Comparison of ENCODE assay signal across 8 cellular contexts in the genomic region with DNA sequence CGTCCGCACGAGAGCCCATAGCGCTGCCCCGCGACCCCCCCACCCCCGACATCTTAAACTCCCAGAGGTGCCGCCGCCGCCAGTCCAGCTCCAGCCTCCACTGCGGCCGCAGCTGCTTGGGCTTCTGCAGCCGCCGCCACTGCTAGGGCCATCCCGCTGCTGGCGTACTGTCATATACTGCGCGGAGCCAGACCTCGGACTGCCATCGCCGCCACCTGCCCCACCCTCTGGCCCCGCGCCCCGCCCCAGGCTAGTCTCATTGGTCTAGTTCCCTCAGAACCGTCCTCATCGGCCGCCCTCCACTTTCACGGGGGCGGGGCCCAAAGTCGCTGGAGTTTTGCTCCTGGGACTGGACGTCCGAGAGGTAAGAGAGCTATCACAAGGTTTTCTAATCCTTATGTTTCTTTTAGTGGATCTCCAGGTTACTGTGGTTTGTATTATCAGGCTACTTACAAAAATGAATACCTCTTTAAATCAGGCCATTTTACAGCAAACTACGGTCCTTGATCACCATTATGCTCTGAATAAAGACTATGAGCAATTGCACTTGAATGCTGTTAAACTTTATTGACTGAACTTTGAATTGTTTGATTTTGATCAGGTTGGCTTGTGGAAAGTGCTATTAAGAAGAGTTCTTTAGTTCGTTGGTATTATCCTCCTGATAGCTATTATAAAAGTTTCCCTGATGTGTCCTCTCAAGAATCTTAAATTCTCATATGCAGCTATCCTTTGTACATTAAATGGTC. TPM values are rescaled to one million over a fixed set of nuclear protein-coding genes. Genes with fewer than 3 reads are reported as not detected.
DNase-seq lines count a peak whose midpoint lies in the region; TF ChIP-seq lines count a peak whose summit lies in the region.

No MANE protein-coding gene starts in this region.

- H2AK5ac ChIP-seq in H9 (ENCODE audit: insufficient read length, low read length): no peak overlapping the region

- H2BK12ac ChIP-seq in H9 (ENCODE audit: insufficient read length, low read depth, low read length): no peak overlapping the region

- peaks cover 76% of the 10 kb centered on the region for H3K27me3 Mint-ChIP-seq in H9 (ENCODE audit: low read depth)
- peaks cover 10% of the 10 kb centered on the region for H3K27me3 Mint-ChIP-seq in dendritic cell treated with granulocyte-macrophage colony-stimulating factor and Interleukin-4, amounts not matched to agents 40 ng/mL and 50 ng/mL, for 4 days

- intact Hi-C loops in dendritic cell treated with granulocyte-macrophage colony-stimulating factor and Interleukin-4, amounts not matched to agents 40 ng/mL and 50 ng/mL, for 4 days (cut with micrococcal nuclease): no loop called here

- no peak overlapping the region for H3K4ac ChIP-seq in H9 (ENCODE audit: low read depth, low read length)

- no peaks in the 10 kb centered on the region for H3K79me2 ChIP-seq in ACC112 (ENCODE audit: control insufficient read depth, insufficient read depth, low read length, unreplicated experiment)
- no peaks in the 10 kb centered on the region for H3K79me2 ChIP-seq in H9 (ENCODE audit: insufficient read depth, low read length)

- H4K8ac ChIP-seq in H9 (replicated peaks; ENCODE audit: insufficient read length, low read depth, low read length): no peak overlapping the region

- H3K4me3 ChIP-seq in ACC112 (ENCODE audit: low read depth, low read length): peak overlapping the region; percentile 64

- no peak overlapping the region for H4K5ac ChIP-seq in H9 (ENCODE audit: insufficient read length, low read depth, low read length)

- no peak overlapping the region for H4K91ac ChIP-seq in H9 (ENCODE audit: insufficient read length, low read depth, low read length)

- no peak overlapping the region for H3K23ac ChIP-seq in H9 (ENCODE audit: insufficient read length, low read depth, low read length)

- peak overlapping the region in 1 of 2 experiments; percentile 47; a peak in 3 of 5 replicates for H3K4me3 Mint-ChIP-seq in H9
- H3K4me3 Mint-ChIP-seq in dendritic cell treated with granulocyte-macrophage colony-stimulating factor and Interleukin-4, amounts not matched to agents 40 ng/mL and 50 ng/mL, for 4 days: peak overlapping the region; percentile 69

- no peaks in the 10 kb centered on the region for H3K36me3 ChIP-seq in ACC112 (ENCODE audit: insufficient read depth, low read length)

- H3K18ac ChIP-seq in H9 (ENCODE audit: insufficient read length, low read depth, low read length): no peak overlapping the region

- no peaks in the 10 kb centered on the region for H3K9me3 Mint-ChIP-seq in H9
- H3K9me3 Mint-ChIP-seq in dendritic cell treated with granulocyte-macrophage colony-stimulating factor and Interleukin-4, amounts not matched to agents 40 ng/mL and 50 ng/mL, for 4 days: no peaks in the 10 kb centered on the region

- no peaks in the 10 kb centered on the region for H3K9me3 ChIP-seq in H9 (ENCODE audit: control insufficient read depth, low read depth, low read length)

- TF ChIP-seq CTCF in H9 (conservative IDR thresholded peaks at IDR 0.05): no peak
- no peak for TF ChIP-seq CTCF in GM10266 (IDR thresholded peaks at IDR 0.05; ENCODE audit: control insufficient read depth, insufficient read depth, low read depth, missing control alignments)

- H2BK15ac ChIP-seq in H9 (ENCODE audit: low read depth, low read length): no peak overlapping the region

- DNase-seq in H9 (peak; percentile 95), SK-MEL-5 (ENCODE audit: low read depth, low spot score) (peak; percentile 67), left kidney (ENCODE audit: low read depth, low spot score) (peak; percentile 95), smooth muscle cell of the brain vasculature (ENCODE audit: low read depth, low spot score) (peak; percentile 24), GM10266 (ENCODE audit: extremely low spot score) (no peak), T1000 (lab: John Stamatoyannopoulos, UW) (no peak)

- H3K4me1 ChIP-seq in ACC112 (ENCODE audit: control insufficient read depth, insufficient read depth, low read length, unreplicated experiment) (peaks cover 8% of the 10 kb centered on the region), H9 (ENCODE audit: insufficient read depth, low read length) (peaks cover 4% of the 10 kb centered on the region; the same call in 1 of the 2 replicates)

- H3K79me1 ChIP-seq in H9 (ENCODE audit: insufficient read depth, low read depth, low read length, poor library complexity, severe bottlenecking): no peaks in the 10 kb centered on the region

- no peak overlapping the region for H2BK20ac ChIP-seq in H9 (ENCODE audit: low read depth, low read length, poor library complexity, severe bottlenecking)

- H3K56ac ChIP-seq in H9 (ENCODE audit: insufficient read length, low read depth, low read length): no peak overlapping the region

- H3K27ac Mint-ChIP-seq in H9: no peak overlapping the region
- H3K27ac Mint-ChIP-seq in dendritic cell treated with granulocyte-macrophage colony-stimulating factor and Interleukin-4, amounts not matched to agents 40 ng/mL and 50 ng/mL, for 4 days: no peak overlapping the region

- in situ Hi-C loops in SK-MEL-5 (cut with HindIII; ENCODE audit: low pct_unique_long_range_greater_than_20kb, low sequenced_read_pairs): no loop called here

- no peaks in the 10 kb centered on the region for H3K36me3 Mint-ChIP-seq in H9 (ENCODE audit: insufficient read depth in 1 of 3, low read depth in 3 of 3)
- peaks cover 6% of the 10 kb centered on the region for H3K36me3 Mint-ChIP-seq in dendritic cell treated with granulocyte-macrophage colony-stimulating factor and Interleukin-4, amounts not matched to agents 40 ng/mL and 50 ng/mL, for 4 days (ENCODE audit: low read depth)

- H2AFZ ChIP-seq in ACC112 (ENCODE audit: low read length, unreplicated experiment) (peak overlapping the region; percentile 27), H9 (ENCODE audit: low read length) (no peak overlapping the region)

- no peak overlapping the region for H3K14ac ChIP-seq in H9 (ENCODE audit: insufficient read depth, low read length)

- peak overlapping the region; percentile 38 for H3K4me2 ChIP-seq in H9 (ENCODE audit: insufficient read depth, insufficient read length, low read length)

- H3K27ac ChIP-seq in ACC112 (ENCODE audit: low read depth, low read length) (no peak overlapping the region), H9 (ENCODE audit: insufficient read length, low read depth, low read length) (no peak overlapping the region)

- H3T11ph ChIP-seq in H9 (ENCODE audit: low read length): no peak overlapping the region

- H2BK120ac ChIP-seq in H9 (ENCODE audit: low read depth, low read length, poor library complexity, severe bottlenecking): no peak overlapping the region

- whole genome bisulfite sequencing in H9 (ENCODE audit: extremely low coverage, insufficient read length, low lambda C conversion rate): no CpG with 5 or more reads among the region's 34 CpGs

- H4K20me1 ChIP-seq in H9 (ENCODE audit: control insufficient read depth, insufficient read depth, insufficient read length): no peaks in the 10 kb centered on the region

- H3K23me2 ChIP-seq in H9 (ENCODE audit: insufficient read length, low read depth, low read length, poor library complexity, severe bottlenecking): peaks cover 12% of the 10 kb centered on the region

- no peak overlapping the region for H3K9ac ChIP-seq in H9 (ENCODE audit: extremely low read depth, insufficient read length, low read length)

- peaks cover 71% of the 10 kb centered on the region for H3K27me3 ChIP-seq in ACC112 (ENCODE audit: insufficient read depth, low read length)
- H3K27me3 ChIP-seq in H9 (ENCODE audit: insufficient read depth, low read length): peaks cover 34% of the 10 kb centered on the region

- no peak overlapping the region for H2BK5ac ChIP-seq in H9 (ENCODE audit: insufficient read length, low read length)

- H3K4me1 Mint-ChIP-seq in H9: peaks cover 24 to 25% of the 10 kb centered on the region in 2 experiments
- H3K4me1 Mint-ChIP-seq in dendritic cell treated with granulocyte-macrophage colony-stimulating factor and Interleukin-4, amounts not matched to agents 40 ng/mL and 50 ng/mL, for 4 days (ENCODE audit: low read depth): peaks cover 47% of the 10 kb centered on the region

RNA-seq across cellular contexts. Expression of gene CD1D, which starts 2.8 kb away (rescaled TPM):
- 0.98 and 1.3 TPM in 2 replicates for total RNA-seq in H9 (2021)
- not detected in 2 replicates for total RNA-seq in SK-MEL-5 (2014; rRNA removed; shearing (Covaris generic))
- polyA plus RNA-seq in SK-MEL-5 (2015; cell fraction: cytosol; rRNA removed): not detected in 2 replicates
- polyA plus RNA-seq in SK-MEL-5 (2015; cell fraction: nucleus; rRNA removed): not detected in 2 replicates

Comparison
In these comparisons a context has a peak if more than half of its experiments do, and no peak if none do; other contexts are left out.
1. DNase-seq: peak in H9 (single experiment), SK-MEL-5 (single experiment), left kidney (single experiment) and smooth muscle cell of the brain vasculature (single experiment); none in GM10266 (single experiment) and T1000 (single experiment).